Comparison of ENCODE assay signal across 8 cellular contexts in genomic region chr11:83193315-83194283, GRCh38. TPM values are rescaled to one million over a fixed set of nuclear protein-coding genes. Genes with fewer than 3 reads are reported as not detected.
DNase-seq lines count a peak whose midpoint lies in the region; ATAC-seq, FAIRE-seq and TF ChIP-seq lines count a peak whose summit lies in the region.

Gene ANKRD42 (plus strand): TSS chr11:83193712. CDS start chr11:83194671, 959 bp downstream.

- intact Hi-C loops in kidney (cut with DNase I) = no loop called here

- ATAC-seq in GM19023 (IDR thresholded peaks at IDR 0.05; ENCODE audit: unreplicated experiment) (peak; percentile 94), HG03280 (IDR thresholded peaks at IDR 0.05; ENCODE audit: unreplicated experiment) (peak; percentile 89)
- ATAC-seq in activated CD4-positive, CD25-positive, alpha-beta regulatory T cell treated with anti-CD3 and anti-CD28 coated beads, Interleukin-2, amount 50 U/mL, for 24 hours = peak; percentile 84 to 87

- TF ChIP-seq CTCF in AG09309 (IDR thresholded peaks at IDR 0.05; ENCODE audit: control insufficient read depth, insufficient read depth, low read depth, low read length, missing control alignments) (no peak), kidney (IDR thresholded peaks at IDR 0.05; ENCODE audit: borderline replicate concordance, extremely low read depth, insufficient read depth) (no peak)

- H3K27ac ChIP-seq in kidney (ENCODE audit: low read depth in 2 of 2, low read length in 2 of 2) = peak within 1 kb of the TSS; percentile 91 to 98

- peaks cover 7 to 14% of the 10 kb centered on the region in 2 donors for H3K4me1 ChIP-seq in kidney (ENCODE audit: control insufficient read depth in 1 of 2, insufficient read depth in 1 of 2, low read depth in 1 of 2, low read length in 2 of 2)

- H3K4me3 ChIP-seq in AG09309 (ENCODE audit: control insufficient read depth, low read depth, low read length) = peak within 1 kb of the TSS; percentile 56
- peak within 1 kb of the TSS; percentile 93 to 99 for H3K4me3 ChIP-seq in kidney (ENCODE audit: low read length in 2 of 2)

- peaks cover 2 to 4% of the 10 kb centered on the region in 2 donors for H3K36me3 ChIP-seq in kidney (ENCODE audit: control insufficient read depth in 1 of 2, insufficient read depth in 2 of 2, low read length in 2 of 2)

- no peak for FAIRE-seq in kidney (lab: Jason Lieb, UNC)

- H3K9me3 ChIP-seq in kidney (ENCODE audit: control insufficient read depth in 1 of 2, low read length in 2 of 2) = no peaks in the 10 kb centered on the region

- H3K9ac ChIP-seq in kidney (ENCODE audit: low read length in 2 of 2) = peak within 1 kb of the TSS; percentile 96 to 100

- DNase-seq in AG09309 (ENCODE audit: low read depth) (peak; percentile 83), NCI-H345 treated with DMSO at 0.1 percent for 48 hours (lab: John Stamatoyannopoulos, UW; ENCODE audit: unreplicated experiment) (peak; percentile 89), cerebellar nuclear complex (lab: John Stamatoyannopoulos, UW) (peak; percentile 14 to 75), kidney (peak; percentile 97)
- peak; percentile 92 for DNase-seq in stimulated activated CD4-positive, alpha-beta T cell treated with anti-CD3 and anti-CD28 coated beads, Interleukin-15, amount 100 ng/mL, for 24 hours

RNA-seq across cellular contexts. Expression of gene ANKRD42, which starts in this region (rescaled TPM):
- 22.5 TPM for total RNA-seq in kidney
- 12.1 TPM for polyA plus RNA-seq in kidney (ENCODE audit: insufficient read depth, low read depth, low replicate concordance)

Comparison
In these comparisons a context has a peak if more than half of its experiments do, and no peak if none do; other contexts are left out.
1. Peak in every context shown above with its lines: DNase-seq, ATAC-seq, H3K4me3 ChIP-seq and H3K27ac ChIP-seq.
2. DNase-seq: peak in every context shown above with its lines; median percentile 97 in kidney; 92 in stimulated activated CD4-positive, alpha-beta T cell treated with anti-CD3 and anti-CD28 coated beads, Interleukin-15, amount 100 ng/mL, for 24 hours; 89 in NCI-H345 treated with DMSO at 0.1 percent for 48 hours; 83 in AG09309; 44 in cerebellar nuclear complex.